In the genomic region with DNA sequence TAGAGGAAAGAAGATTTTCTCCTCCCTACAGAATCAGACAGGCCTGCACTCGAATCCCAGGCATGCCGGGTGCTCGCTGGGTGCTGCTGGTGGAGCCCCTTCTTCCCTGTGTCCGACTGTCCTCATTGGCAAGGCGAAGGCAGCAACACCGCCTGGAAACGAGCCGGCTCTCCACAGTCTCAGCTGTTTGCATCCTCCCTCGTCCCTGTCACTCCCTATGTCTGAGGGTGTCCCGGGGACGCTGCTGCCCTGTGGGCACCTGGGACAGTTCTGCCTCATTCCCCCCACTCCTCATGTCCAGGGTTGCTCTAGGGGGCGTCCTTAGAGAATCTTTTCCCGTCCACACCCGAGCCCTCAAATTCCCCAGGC, we compare ENCODE assay signal across 11 cellular contexts. TPM values are rescaled to one million over a fixed set of nuclear protein-coding genes. Genes with fewer than 3 reads are reported as not detected.
DNase-seq lines count a peak whose midpoint lies in the region; ATAC-seq and TF ChIP-seq lines count a peak whose summit lies in the region.
"Had no signal": no experiment of that assay in that cellular context is flagged by ENCODE, and none has a peak within 500 bp of the region (broad histone marks: within the 10 kb centered on the region; RNA-seq: fewer than 3 reads in every experiment).

No MANE protein-coding gene starts in this region.

- no peaks in the 10 kb centered on the region for H4K20me1 ChIP-seq in Loucy (ENCODE audit: insufficient read depth, low read length, poor library complexity, severe bottlenecking)

- H3K4me3 ChIP-seq in Loucy (ENCODE audit: low read length, poor library complexity, severe bottlenecking) (no peak overlapping the region), lower lobe of right lung (peak overlapping the region; percentile 55)

- H3K9ac ChIP-seq in Loucy (ENCODE audit: low read depth, low read length, poor library complexity, severe bottlenecking) = peak overlapping the region; percentile 15

- no peaks in the 10 kb centered on the region for H3F3A ChIP-seq in Loucy (ENCODE audit: low read depth)

- intact Hi-C loops in lower lobe of right lung (cut with DNase I) = no loop called here

- H3K36me3 ChIP-seq in Loucy (ENCODE audit: insufficient read depth, low read length) = no peaks in the 10 kb centered on the region
- H3K36me3 ChIP-seq in lower lobe of right lung = no peaks in the 10 kb centered on the region
- H3K36me3 ChIP-seq: pancreas had no signal

- H3K9me2 ChIP-seq in Loucy (replicated peaks; ENCODE audit: low read depth, low read length) = no peaks in the 10 kb centered on the region

- H3K27ac Mint-ChIP-seq in stimulated activated naive CD8-positive, alpha-beta T cell treated with anti-CD3 and anti-CD28 coated beads, Interleukin-15, amount 100 ng/mL, for 72 hours = no peak overlapping the region

- H3K27me3 Mint-ChIP-seq in stimulated activated naive CD8-positive, alpha-beta T cell treated with anti-CD3 and anti-CD28 coated beads, Interleukin-15, amount 100 ng/mL, for 72 hours = peaks cover 29% of the 10 kb centered on the region

- peak; percentile 51 for DNase-seq in cerebellum (ENCODE audit: low spot score)
- DNase-seq in lower lobe of right lung = no peak
- no peak for DNase-seq in stimulated activated naive CD8-positive, alpha-beta T cell treated with anti-CD3 and anti-CD28 coated beads, Interleukin-15, amount 100 ng/mL, for 72 hours
- no peak for DNase-seq in GM03348 (ENCODE audit: low spot score)
- no peak for DNase-seq in NOMO-1 treated with dmso at 0.1 percent for 144 hours (lab: John Stamatoyannopoulos, UW; ENCODE audit: unreplicated experiment)
- DNase-seq in NCI-H2196 treated with DMSO at 0.1 percent for 48 hours (lab: John Stamatoyannopoulos, UW; ENCODE audit: unreplicated experiment) = no peak
- no peak for DNase-seq in cortex of kidney (lab: John Stamatoyannopoulos, UW)
- DNase-seq: NCI-H1694 treated with DMSO at 0.1 percent for 48 hours, pancreas had no signal

- peak overlapping the region; percentile 36 for H3K27ac ChIP-seq in lower lobe of right lung

- no peaks in the 10 kb centered on the region for H3K27me3 ChIP-seq in Loucy (ENCODE audit: insufficient read depth, low read length, poor library complexity, severe bottlenecking)
- no peaks in the 10 kb centered on the region for H3K27me3 ChIP-seq in lower lobe of right lung (ENCODE audit: low read depth)
- H3K27me3 ChIP-seq: pancreas had no signal

- H2AFZ ChIP-seq in Loucy (ENCODE audit: low read length) = no peak overlapping the region

- ATAC-seq in lower lobe of right lung = peak in 1 of 2 donors; percentile 10
- no peak for ATAC-seq in stimulated activated naive CD8-positive, alpha-beta T cell treated with anti-CD3 and anti-CD28 coated beads, Interleukin-15, amount 100 ng/mL, for 72 hours

- peak overlapping the region; percentile 80 to 88 for H3K4me3 Mint-ChIP-seq in stimulated activated naive CD8-positive, alpha-beta T cell treated with anti-CD3 and anti-CD28 coated beads, Interleukin-15, amount 100 ng/mL, for 72 hours

- H3K4me1 Mint-ChIP-seq in stimulated activated naive CD8-positive, alpha-beta T cell treated with anti-CD3 and anti-CD28 coated beads, Interleukin-15, amount 100 ng/mL, for 72 hours = peaks cover 19% of the 10 kb centered on the region

- H3K9me3 Mint-ChIP-seq in stimulated activated naive CD8-positive, alpha-beta T cell treated with anti-CD3 and anti-CD28 coated beads, Interleukin-15, amount 100 ng/mL, for 72 hours = no peaks in the 10 kb centered on the region

- H3K4me1 ChIP-seq in Loucy (ENCODE audit: insufficient read depth, low read length, poor library complexity, severe bottlenecking) = peaks cover 20% of the 10 kb centered on the region
- H3K4me1 ChIP-seq in lower lobe of right lung = peaks cover 15% of the 10 kb centered on the region

- H3K79me2 ChIP-seq in Loucy (ENCODE audit: insufficient read depth, low read length) = no peaks in the 10 kb centered on the region

- H3K4me2 ChIP-seq in Loucy (ENCODE audit: low read depth, low read length, poor library complexity, severe bottlenecking) = peak overlapping the region; percentile 42

- TF ChIP-seq CTCF in Loucy (conservative IDR thresholded peaks at IDR 0.05; ENCODE audit: low read length) (no peak), lower lobe of right lung (IDR thresholded peaks at IDR 0.05) (no peak)

- H3K9me3 ChIP-seq in Loucy (ENCODE audit: insufficient read depth, low read depth, low read length) (no peaks in the 10 kb centered on the region), lower lobe of right lung (no peaks in the 10 kb centered on the region)
- H3K9me3 ChIP-seq: pancreas had no signal

RNA-seq across cellular contexts. Expression of a gene that starts 31.6 kb away (rescaled TPM):
- total RNA-seq in cerebellum = 0.27 TPM
- not detected for total RNA-seq in lower lobe of right lung
- total RNA-seq: dermis microvascular lymphatic vessel endothelial cell had no signal
